22 cellular contexts compared by ENCODE assay signal in the genomic region with DNA sequence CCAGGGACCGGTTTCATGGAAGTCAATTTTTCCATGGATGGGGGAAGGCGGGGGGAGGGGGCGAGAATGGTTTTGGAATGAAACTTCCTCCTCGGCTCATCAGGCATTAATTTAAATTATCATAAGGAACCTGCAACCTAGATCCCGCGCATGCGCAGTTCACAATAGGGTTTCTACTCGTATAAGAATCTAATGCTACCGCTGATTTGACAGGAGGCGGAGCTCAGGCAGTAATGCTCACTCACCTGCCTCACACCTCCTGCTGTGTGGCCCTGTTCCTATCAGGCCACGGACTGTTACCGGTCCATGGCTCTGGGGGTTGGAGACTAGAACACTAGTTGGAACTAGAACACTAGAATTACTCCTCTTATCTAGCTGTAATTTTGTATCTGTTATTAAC. TPM values are rescaled to one million over a fixed set of nuclear protein-coding genes. Genes with fewer than 3 reads are reported as not detected.
A peak's percentile ranks its signal among the peaks of the same experiment; 100 is the strongest.
DNase-seq lines count a peak whose midpoint lies in the region; ATAC-seq and TF ChIP-seq lines count a peak whose summit lies in the region.
"Had no signal": no experiment of that assay in that cellular context is flagged by ENCODE, and none has a peak within 500 bp of the region (broad histone marks: within the 10 kb centered on the region; RNA-seq: fewer than 3 reads in every experiment).

No MANE protein-coding gene starts in this region.

- no peak overlapping the region for H3K27ac ChIP-seq in H9 (ENCODE audit: insufficient read length, low read depth, low read length)
- H3K27ac ChIP-seq in mesendoderm (ENCODE audit: low read depth, low read length) = no peak overlapping the region
- no peak overlapping the region for H3K27ac ChIP-seq in testis
- H3K27ac ChIP-seq: HL-60, SJSA1 had no signal

- H3K9me3 ChIP-seq in H9 (ENCODE audit: control insufficient read depth, low read depth, low read length) (no peaks in the 10 kb centered on the region), testis (no peaks in the 10 kb centered on the region)
- H3K9me3 ChIP-seq: SJSA1 had no signal

- H3K36me3 ChIP-seq in mesendoderm (ENCODE audit: control insufficient read depth, insufficient read depth, low read length) (no peaks in the 10 kb centered on the region), testis (ENCODE audit: low read depth, missing control alignments) (no peaks in the 10 kb centered on the region)
- H3K36me3 ChIP-seq: SJSA1 had no signal

- H3K23ac ChIP-seq in H9 (ENCODE audit: insufficient read length, low read depth, low read length) = no peak overlapping the region
- H3K23ac ChIP-seq in mesendoderm (ENCODE audit: low read length) = no peak overlapping the region

- H3K27me3 ChIP-seq in H9 (ENCODE audit: insufficient read depth, low read length) (no peaks in the 10 kb centered on the region), mesendoderm (ENCODE audit: insufficient read depth, low read length, poor library complexity) (no peaks in the 10 kb centered on the region), testis (no peaks in the 10 kb centered on the region)
- H3K27me3 ChIP-seq: SJSA1 had no signal

- CTCF ChIA-PET in WTC11 (lab: Charles Lee) = no interaction called here

- no peak for TF ChIP-seq POLR2A in testis (IDR thresholded peaks at IDR 0.05)

- no CpG with 5 or more reads among the region's 12 CpGs for WGBS in H9 (ENCODE audit: extremely low coverage, insufficient read length, low lambda C conversion rate)
- no CpG with 5 or more reads among the region's 12 CpGs for WGBS in mesendoderm (ENCODE audit: extremely low coverage, insufficient coverage, low lambda C conversion rate)
- WGBS in testis, 2 donors = 52 to 83% methylated on average over 12 of the region's 12 CpGs

- H3K14ac ChIP-seq in H9 (ENCODE audit: insufficient read depth, low read length) = no peak overlapping the region

- peak; percentile 28 for DNase-seq in H9
- DNase-seq in WTC11 (ENCODE audit: low spot score) = peak; percentile 25
- DNase-seq in mesendoderm = peak; percentile 5
- DNase-seq in testis = peak; percentile 53
- DNase-seq in CD1c-positive myeloid dendritic cell (ENCODE audit: extremely low spot score) = no peak
- no peak for DNase-seq in medulla oblongata (ENCODE audit: extremely low spot score)
- no peak for DNase-seq in nephron progenitor cell
- DNase-seq: CD4-positive, alpha-beta T cell; COR-L47; DMS79; KG1; NCI-H1092 treated with DMSO at 0.1 percent for 48 hours; NCI-H1436 treated with DMSO at 0.1 percent for 48 hours; NCI-H1930; NCI-H2227 treated with DMSO at 0.1 percent for 48 hours; NCI-H510A; NCI-H774; OCI-M1 had no signal

- H2BK120ac ChIP-seq in H9 (ENCODE audit: low read depth, low read length, poor library complexity, severe bottlenecking) (no peak overlapping the region), mesendoderm (ENCODE audit: low read depth, low read length) (no peak overlapping the region)

- H3K18ac ChIP-seq in H9 (ENCODE audit: insufficient read length, low read depth, low read length) (no peak overlapping the region), mesendoderm (ENCODE audit: low read length) (no peak overlapping the region)

- no peaks in the 10 kb centered on the region for H3K4me1 Mint-ChIP-seq in H9
- peaks cover 3% of the 10 kb centered on the region; the same call in 1 of the 2 replicates for H3K4me1 Mint-ChIP-seq in WTC11
- H3K4me1 Mint-ChIP-seq in nephron progenitor cell = peaks cover 25% of the 10 kb centered on the region

- H3K79me1 ChIP-seq in H9 (ENCODE audit: insufficient read depth, low read depth, low read length, poor library complexity, severe bottlenecking) = no peaks in the 10 kb centered on the region
- no peaks in the 10 kb centered on the region for H3K79me1 ChIP-seq in mesendoderm (ENCODE audit: low read length)

- H3K27ac Mint-ChIP-seq in H9 (no peak overlapping the region), WTC11 (no peak overlapping the region), nephron progenitor cell (no peak overlapping the region)
- H3K27ac Mint-ChIP-seq: CD4-positive, alpha-beta T cell had no signal

- H3K56ac ChIP-seq in H9 (ENCODE audit: insufficient read length, low read depth, low read length) (no peak overlapping the region), mesendoderm (ENCODE audit: low read length) (no peak overlapping the region)

- H3K79me2 ChIP-seq in H9 (ENCODE audit: insufficient read depth, low read length) (no peaks in the 10 kb centered on the region), mesendoderm (ENCODE audit: control insufficient read depth, insufficient read depth, low read length) (no peaks in the 10 kb centered on the region)

- no peak overlapping the region for H2BK12ac ChIP-seq in H9 (ENCODE audit: insufficient read length, low read depth, low read length)

- H3K4me3 Mint-ChIP-seq in H9 (no peak overlapping the region), WTC11 (no peak overlapping the region), nephron progenitor cell (no peak overlapping the region)
- H3K4me3 Mint-ChIP-seq: CD4-positive, alpha-beta T cell had no signal

- H2BK5ac ChIP-seq in H9 (ENCODE audit: insufficient read length, low read length) (no peak overlapping the region), mesendoderm (ENCODE audit: low read length) (no peak overlapping the region)

- no peak overlapping the region for H2BK20ac ChIP-seq in H9 (ENCODE audit: low read depth, low read length, poor library complexity, severe bottlenecking)

- H3T11ph ChIP-seq in H9 (ENCODE audit: low read length) = no peak overlapping the region

- H3K4me2 ChIP-seq in H9 (ENCODE audit: insufficient read depth, insufficient read length, low read length) = no peak overlapping the region
- no peak overlapping the region for H3K4me2 ChIP-seq in mesendoderm (ENCODE audit: low read length)

- no peak overlapping the region for H4K5ac ChIP-seq in H9 (ENCODE audit: insufficient read length, low read depth, low read length)
- no peak overlapping the region for H4K5ac ChIP-seq in mesendoderm (ENCODE audit: low read length)

- ATAC-seq in WTC11 = peak; percentile 32; the same call in 1 of the 2 replicates
- ATAC-seq: HepG2 had no signal

- intact Hi-C loops in testis (cut with DNase I; ENCODE audit: low total_unique reads) = no loop called here

- H3K27me3 Mint-ChIP-seq in H9 (ENCODE audit: low read depth) (no peaks in the 10 kb centered on the region), WTC11 (ENCODE audit: low read depth) (no peaks in the 10 kb centered on the region), nephron progenitor cell (ENCODE audit: low read depth, poor library complexity) (no peaks in the 10 kb centered on the region)

- H3K23me2 ChIP-seq in H9 (ENCODE audit: insufficient read length, low read depth, low read length, poor library complexity, severe bottlenecking) = no peaks in the 10 kb centered on the region

- H3K4me3 ChIP-seq in mesendoderm (ENCODE audit: low read length) (no peak overlapping the region), testis (no peak overlapping the region)
- H3K4me3 ChIP-seq: SJSA1 had no signal

- H3K36me3 Mint-ChIP-seq in H9 (ENCODE audit: insufficient read depth in 1 of 3, low read depth in 3 of 3) (no peaks in the 10 kb centered on the region), WTC11 (no peaks in the 10 kb centered on the region), nephron progenitor cell (ENCODE audit: low read depth) (no peaks in the 10 kb centered on the region)

- no peak overlapping the region for H3K4ac ChIP-seq in H9 (ENCODE audit: low read depth, low read length)
- H3K4ac ChIP-seq in mesendoderm (ENCODE audit: low read depth, low read length) = no peak overlapping the region

- H3K4me1 ChIP-seq in H9 (ENCODE audit: insufficient read depth, low read length) = no peaks in the 10 kb centered on the region
- H3K4me1 ChIP-seq in mesendoderm (ENCODE audit: control insufficient read depth, low read depth, low read length) = no peaks in the 10 kb centered on the region
- H3K4me1 ChIP-seq in testis = peaks cover 16% of the 10 kb centered on the region
- H3K4me1 ChIP-seq: SJSA1 had no signal

- H4K20me1 ChIP-seq in H9 (ENCODE audit: control insufficient read depth, insufficient read depth, insufficient read length) = no peaks in the 10 kb centered on the region

- H3K9ac ChIP-seq in H9 (ENCODE audit: extremely low read depth, insufficient read length, low read length) = no peak overlapping the region
- H3K9ac ChIP-seq in mesendoderm (ENCODE audit: low read length) = no peak overlapping the region

- no peak overlapping the region for H2AFZ ChIP-seq in H9 (ENCODE audit: low read length)

- H2BK15ac ChIP-seq in H9 (ENCODE audit: low read depth, low read length) (no peak overlapping the region), mesendoderm (replicated peaks; ENCODE audit: low read depth) (no peak overlapping the region)

- H2AK5ac ChIP-seq in H9 (ENCODE audit: insufficient read length, low read length) (no peak overlapping the region), mesendoderm (ENCODE audit: low read length) (no peak overlapping the region)

- H4K91ac ChIP-seq in H9 (ENCODE audit: insufficient read length, low read depth, low read length) = no peak overlapping the region

- no peak overlapping the region for H4K8ac ChIP-seq in H9 (replicated peaks; ENCODE audit: insufficient read length, low read depth, low read length)
- no peak overlapping the region for H4K8ac ChIP-seq in mesendoderm (ENCODE audit: low read depth, low read length)

- POLR2A ChIA-PET in WTC11 (lab: Charles Lee) = interaction anchor here (0.6 kb wide), 1 partner anchor 16 kb away, joined by 4 read pairs; no protein-coding TSS in a partner anchor

- TF ChIP-seq CTCF in H9 (conservative IDR thresholded peaks at IDR 0.05) = no peak
- no peak for TF ChIP-seq CTCF in WTC11 (IDR thresholded peaks at IDR 0.05)
- no peak for TF ChIP-seq CTCF in testis (IDR thresholded peaks at IDR 0.05)
- no peak for TF ChIP-seq CTCF in nephron progenitor cell (IDR thresholded peaks at IDR 0.05)

- H3K9me3 Mint-ChIP-seq in H9 (no peaks in the 10 kb centered on the region), WTC11 (no peaks in the 10 kb centered on the region), nephron progenitor cell (no peaks in the 10 kb centered on the region)
- H3K9me3 Mint-ChIP-seq: CD4-positive, alpha-beta T cell had no signal

TF ChIP-seq in WTC11, 78 proteins besides CTCF, POLR2A, EP300 and RAD21 (continues in another document):
- TF ChIP-seq, protein P1, sequence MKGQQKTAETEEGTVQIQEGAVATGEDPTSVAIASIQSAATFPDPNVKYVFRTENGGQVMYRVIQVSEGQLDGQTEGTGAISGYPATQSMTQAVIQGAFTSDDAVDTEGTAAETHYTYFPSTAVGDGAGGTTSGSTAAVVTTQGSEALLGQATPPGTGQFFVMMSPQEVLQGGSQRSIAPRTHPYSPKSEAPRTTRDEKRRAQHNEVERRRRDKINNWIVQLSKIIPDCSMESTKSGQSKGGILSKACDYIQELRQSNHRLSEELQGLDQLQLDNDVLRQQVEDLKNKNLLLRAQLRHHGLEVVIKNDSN (CRISPR knock-in tag; IDR thresholded peaks at IDR 0.05) = no peak

RNA-seq across cellular contexts. Expression of a gene that starts 38.0 kb away (rescaled TPM):
- total RNA-seq in H9 (2021) (not detected in 2 replicates), WTC11 (2021) (0.14 to 0.31 TPM (median 0.14 TPM) in 3 replicates), testis (10 to 100 TPM; 26.3 to 28.5 TPM)
- 0.08 TPM for polyA plus RNA-seq in mesendoderm (2013, experiment 1 of 2)
- polyA plus RNA-seq in mesendoderm (2013, experiment 2 of 2) = 0.14 TPM
- 74.8 TPM for polyA plus RNA-seq in testis (ENCODE audit: insufficient read depth, low read depth, low replicate concordance)
- total RNA-seq: CD4-positive, alpha-beta T cell; HepG2; HT-29 had no signal
- polyA plus RNA-seq: HepG2 had no signal

Comparison
In these comparisons a context has a peak if more than half of its experiments do, and no peak if none do; other contexts are left out.
1. DNase-seq: peak in H9 (single experiment), WTC11 (single experiment), mesendoderm (single experiment) and testis (single experiment); none in CD1c-positive myeloid dendritic cell (single experiment), medulla oblongata (single experiment) and nephron progenitor cell (single experiment).
2. RNA of a gene that starts 38.0 kb away (total RNA-seq): 26.3 to 28.5 TPM in testis; 0.14 to 0.31 TPM in WTC11 and not detected in H9; every median in the first group is over 10 times any median in the second.